1 cellular context compared by ENCODE assay signal in the genomic region with DNA sequence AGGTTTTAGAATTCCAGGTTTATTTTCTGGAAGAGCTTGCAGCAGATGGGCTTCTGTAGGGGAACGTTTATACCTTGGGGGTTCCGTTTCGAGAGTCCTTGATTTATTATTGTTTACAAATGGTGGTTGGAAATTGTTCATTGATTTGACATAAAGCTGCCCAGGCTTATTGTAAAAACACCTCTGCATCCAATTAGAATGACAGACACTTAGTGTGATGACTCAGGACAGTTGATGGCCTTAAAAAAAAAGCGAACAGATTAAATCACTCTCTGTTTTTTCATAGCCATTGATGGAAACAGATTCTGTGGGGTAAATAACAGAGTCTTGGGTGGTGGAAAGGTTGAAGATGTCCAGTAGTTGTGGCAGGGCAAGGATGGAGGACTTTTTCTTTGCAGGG.
A peak's percentile ranks its signal among the peaks of the same experiment; 100 is the strongest.
TF ChIP-seq lines count a peak whose summit lies in the region.

No MANE protein-coding gene starts in this region.

TF ChIP-seq in K562, 482 proteins besides CTCF, POLR2A, EP300 and RAD21:
- TF ChIP-seq, protein P1, sequence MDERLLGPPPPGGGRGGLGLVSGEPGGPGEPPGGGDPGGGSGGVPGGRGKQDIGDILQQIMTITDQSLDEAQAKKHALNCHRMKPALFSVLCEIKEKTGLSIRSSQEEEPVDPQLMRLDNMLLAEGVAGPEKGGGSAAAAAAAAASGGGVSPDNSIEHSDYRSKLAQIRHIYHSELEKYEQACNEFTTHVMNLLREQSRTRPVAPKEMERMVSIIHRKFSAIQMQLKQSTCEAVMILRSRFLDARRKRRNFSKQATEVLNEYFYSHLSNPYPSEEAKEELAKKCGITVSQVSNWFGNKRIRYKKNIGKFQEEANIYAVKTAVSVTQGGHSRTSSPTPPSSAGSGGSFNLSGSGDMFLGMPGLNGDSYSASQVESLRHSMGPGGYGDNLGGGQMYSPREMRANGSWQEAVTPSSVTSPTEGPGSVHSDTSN (CRISPR knock-in tag; IDR thresholded peaks at IDR 0.05; ENCODE audit: low read depth), result no peak
- TF ChIP-seq, protein P1 (tag; conservative IDR thresholded peaks at IDR 0.05; ENCODE audit: low read depth), result peak; percentile 42; the same call in 1 of the 2 replicates
- TF ChIP-seq ZNF316 (IDR thresholded peaks at IDR 0.05), result peak; percentile 42; the same call in 1 of the 2 replicates
- TF ChIP-seq ZNF384 (IDR thresholded peaks at IDR 0.05; ENCODE audit: low read depth, low read length), result peak; percentile 74
- no peak for TF ChIP-seq POLR3A (IDR thresholded peaks at IDR 0.05; ENCODE audit: borderline replicate concordance, extremely low read depth, insufficient read depth, insufficient read length)
- no peak for TF ChIP-seq SAFB2 (IDR thresholded peaks at IDR 0.05; ENCODE audit: borderline replicate concordance, low read depth, low read length, severe bottlenecking)
- 0 out of 2 replicates have a peak, but pooled peaks have one; percentile 37 for TF ChIP-seq NFE2 (IDR thresholded peaks at IDR 0.05; ENCODE audit: low read depth)
- TF ChIP-seq FOSL1 (tag; conservative IDR thresholded peaks at IDR 0.05), result 0 out of 2 replicates have a peak, but pooled peaks have one; percentile 30
- TF ChIP-seq, protein P2, sequence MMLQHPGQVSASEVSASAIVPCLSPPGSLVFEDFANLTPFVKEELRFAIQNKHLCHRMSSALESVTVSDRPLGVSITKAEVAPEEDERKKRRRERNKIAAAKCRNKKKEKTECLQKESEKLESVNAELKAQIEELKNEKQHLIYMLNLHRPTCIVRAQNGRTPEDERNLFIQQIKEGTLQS (IDR thresholded peaks at IDR 0.05), result 0 out of 2 replicates have a peak, but pooled peaks have one; percentile 34
- TF ChIP-seq, protein P2 (CRISPR knock-in tag; conservative IDR thresholded peaks at IDR 0.05), result no peak
- TF ChIP-seq, protein P3, sequence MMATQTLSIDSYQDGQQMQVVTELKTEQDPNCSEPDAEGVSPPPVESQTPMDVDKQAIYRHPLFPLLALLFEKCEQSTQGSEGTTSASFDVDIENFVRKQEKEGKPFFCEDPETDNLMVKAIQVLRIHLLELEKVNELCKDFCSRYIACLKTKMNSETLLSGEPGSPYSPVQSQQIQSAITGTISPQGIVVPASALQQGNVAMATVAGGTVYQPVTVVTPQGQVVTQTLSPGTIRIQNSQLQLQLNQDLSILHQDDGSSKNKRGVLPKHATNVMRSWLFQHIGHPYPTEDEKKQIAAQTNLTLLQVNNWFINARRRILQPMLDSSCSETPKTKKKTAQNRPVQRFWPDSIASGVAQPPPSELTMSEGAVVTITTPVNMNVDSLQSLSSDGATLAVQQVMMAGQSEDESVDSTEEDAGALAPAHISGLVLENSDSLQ (IDR thresholded peaks at IDR 0.05), result peak; percentile 74
